2 cellular contexts compared by ENCODE assay signal in the genomic region with DNA sequence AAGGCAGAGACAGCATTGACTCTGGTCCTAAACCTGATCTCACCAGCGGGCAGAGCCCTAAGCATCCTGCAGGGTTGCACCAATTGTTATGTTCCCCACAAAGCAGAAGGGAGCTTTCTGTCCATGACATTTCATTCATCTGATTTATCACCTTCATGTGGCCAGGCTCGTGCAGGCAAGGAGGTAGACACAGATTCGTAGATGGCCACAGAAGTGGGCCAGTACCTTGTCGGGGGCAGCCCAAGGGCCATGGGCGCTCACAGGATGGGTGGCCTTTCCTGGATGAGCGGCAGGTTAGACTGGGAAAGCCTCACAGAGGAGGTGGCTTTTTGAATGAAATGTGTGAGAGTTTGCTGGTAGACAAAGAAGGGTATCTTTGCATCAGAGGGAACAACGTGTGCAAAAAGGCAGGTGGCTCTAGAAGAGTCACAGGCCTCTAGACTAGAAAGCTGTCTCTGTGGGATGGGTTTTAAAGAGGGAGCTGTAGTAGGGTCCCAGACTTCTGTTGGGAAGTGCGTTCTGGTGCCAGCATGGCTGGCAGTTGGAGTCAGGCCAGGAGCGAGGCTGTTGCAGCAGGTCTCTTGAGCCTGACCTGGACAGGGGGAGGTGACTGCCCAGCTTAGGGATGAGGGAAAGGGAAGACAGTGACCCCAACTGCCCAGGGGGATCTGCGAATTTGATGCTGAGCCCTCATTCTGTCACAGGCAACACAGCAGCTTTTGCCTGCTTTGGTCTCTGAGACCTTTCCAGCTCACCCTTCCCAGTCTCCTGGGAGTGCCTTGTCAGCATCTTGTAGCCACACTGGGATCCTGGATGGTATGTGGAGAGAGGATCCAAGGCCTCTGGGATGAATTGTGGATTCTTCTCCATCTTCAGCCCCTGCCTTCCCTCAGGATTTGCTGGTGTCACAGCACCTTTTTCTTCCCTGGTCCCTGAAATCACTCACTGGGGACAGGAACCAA.
TF ChIP-seq lines count a peak whose summit lies in the region.

No MANE protein-coding gene starts in this region.

TF ChIP-seq in K562, 482 proteins besides CTCF, POLR2A, EP300 and RAD21:
- TF ChIP-seq MAFG (tag; conservative IDR thresholded peaks at IDR 0.05) = 0 out of 2 replicates have a peak, but pooled peaks have one; percentile 30
- TF ChIP-seq, protein P1, sequence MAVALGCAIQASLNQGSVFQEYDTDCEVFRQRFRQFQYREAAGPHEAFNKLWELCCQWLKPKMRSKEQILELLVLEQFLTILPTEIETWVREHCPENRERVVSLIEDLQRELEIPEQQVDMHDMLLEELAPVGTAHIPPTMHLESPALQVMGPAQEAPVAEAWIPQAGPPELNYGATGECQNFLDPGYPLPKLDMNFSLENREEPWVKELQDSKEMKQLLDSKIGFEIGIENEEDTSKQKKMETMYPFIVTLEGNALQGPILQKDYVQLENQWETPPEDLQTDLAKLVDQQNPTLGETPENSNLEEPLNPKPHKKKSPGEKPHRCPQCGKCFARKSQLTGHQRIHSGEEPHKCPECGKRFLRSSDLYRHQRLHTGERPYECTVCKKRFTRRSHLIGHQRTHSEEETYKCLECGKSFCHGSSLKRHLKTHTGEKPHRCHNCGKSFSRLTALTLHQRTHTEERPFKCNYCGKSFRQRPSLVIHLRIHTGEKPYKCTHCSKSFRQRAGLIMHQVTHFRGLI (CRISPR knock-in tag; IDR thresholded peaks at IDR 0.05) = no peak
- no peak for TF ChIP-seq HNRNPUL1 (IDR thresholded peaks at IDR 0.05; ENCODE audit: low read length)
- TF ChIP-seq HDGF (IDR thresholded peaks at IDR 0.05) = no peak
- TF ChIP-seq, protein P2, sequence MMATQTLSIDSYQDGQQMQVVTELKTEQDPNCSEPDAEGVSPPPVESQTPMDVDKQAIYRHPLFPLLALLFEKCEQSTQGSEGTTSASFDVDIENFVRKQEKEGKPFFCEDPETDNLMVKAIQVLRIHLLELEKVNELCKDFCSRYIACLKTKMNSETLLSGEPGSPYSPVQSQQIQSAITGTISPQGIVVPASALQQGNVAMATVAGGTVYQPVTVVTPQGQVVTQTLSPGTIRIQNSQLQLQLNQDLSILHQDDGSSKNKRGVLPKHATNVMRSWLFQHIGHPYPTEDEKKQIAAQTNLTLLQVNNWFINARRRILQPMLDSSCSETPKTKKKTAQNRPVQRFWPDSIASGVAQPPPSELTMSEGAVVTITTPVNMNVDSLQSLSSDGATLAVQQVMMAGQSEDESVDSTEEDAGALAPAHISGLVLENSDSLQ (IDR thresholded peaks at IDR 0.05) = 0 out of 2 replicates have a peak, but pooled peaks have one; percentile 19
- no peak for TF ChIP-seq TEAD4 (IDR thresholded peaks at IDR 0.05; ENCODE audit: low read length)
- TF ChIP-seq TEAD4 (CRISPR knock-in tag; IDR thresholded peaks at IDR 0.05; ENCODE audit: borderline replicate concordance) = no peak
- no peak for TF ChIP-seq HDAC6 (IDR thresholded peaks at IDR 0.05; ENCODE audit: low read depth, low read length)
- no peak for TF ChIP-seq NFYB (IDR thresholded peaks at IDR 0.05; ENCODE audit: extremely low read depth, insufficient read length)
- TF ChIP-seq, protein P3, sequence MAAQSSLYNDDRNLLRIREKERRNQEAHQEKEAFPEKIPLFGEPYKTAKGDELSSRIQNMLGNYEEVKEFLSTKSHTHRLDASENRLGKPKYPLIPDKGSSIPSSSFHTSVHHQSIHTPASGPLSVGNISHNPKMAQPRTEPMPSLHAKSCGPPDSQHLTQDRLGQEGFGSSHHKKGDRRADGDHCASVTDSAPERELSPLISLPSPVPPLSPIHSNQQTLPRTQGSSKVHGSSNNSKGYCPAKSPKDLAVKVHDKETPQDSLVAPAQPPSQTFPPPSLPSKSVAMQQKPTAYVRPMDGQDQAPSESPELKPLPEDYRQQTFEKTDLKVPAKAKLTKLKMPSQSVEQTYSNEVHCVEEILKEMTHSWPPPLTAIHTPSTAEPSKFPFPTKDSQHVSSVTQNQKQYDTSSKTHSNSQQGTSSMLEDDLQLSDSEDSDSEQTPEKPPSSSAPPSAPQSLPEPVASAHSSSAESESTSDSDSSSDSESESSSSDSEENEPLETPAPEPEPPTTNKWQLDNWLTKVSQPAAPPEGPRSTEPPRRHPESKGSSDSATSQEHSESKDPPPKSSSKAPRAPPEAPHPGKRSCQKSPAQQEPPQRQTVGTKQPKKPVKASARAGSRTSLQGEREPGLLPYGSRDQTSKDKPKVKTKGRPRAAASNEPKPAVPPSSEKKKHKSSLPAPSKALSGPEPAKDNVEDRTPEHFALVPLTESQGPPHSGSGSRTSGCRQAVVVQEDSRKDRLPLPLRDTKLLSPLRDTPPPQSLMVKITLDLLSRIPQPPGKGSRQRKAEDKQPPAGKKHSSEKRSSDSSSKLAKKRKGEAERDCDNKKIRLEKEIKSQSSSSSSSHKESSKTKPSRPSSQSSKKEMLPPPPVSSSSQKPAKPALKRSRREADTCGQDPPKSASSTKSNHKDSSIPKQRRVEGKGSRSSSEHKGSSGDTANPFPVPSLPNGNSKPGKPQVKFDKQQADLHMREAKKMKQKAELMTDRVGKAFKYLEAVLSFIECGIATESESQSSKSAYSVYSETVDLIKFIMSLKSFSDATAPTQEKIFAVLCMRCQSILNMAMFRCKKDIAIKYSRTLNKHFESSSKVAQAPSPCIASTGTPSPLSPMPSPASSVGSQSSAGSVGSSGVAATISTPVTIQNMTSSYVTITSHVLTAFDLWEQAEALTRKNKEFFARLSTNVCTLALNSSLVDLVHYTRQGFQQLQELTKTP (IDR thresholded peaks at IDR 0.05; ENCODE audit: low read depth in 1 of 2, partially characterized antibody in 2 of 2) = no peak
- no peak for TF ChIP-seq ZNF41 (CRISPR knock-in tag; conservative IDR thresholded peaks at IDR 0.05)
- TF ChIP-seq ZSCAN32 (CRISPR knock-in tag; IDR thresholded peaks at IDR 0.05) = no peak
- TF ChIP-seq KAT8 (IDR thresholded peaks at IDR 0.05; ENCODE audit: low read depth) = no peak
- peak; percentile 53; the same call in 1 of the 2 replicates for TF ChIP-seq BHLHE40 (IDR thresholded peaks at IDR 0.05; ENCODE audit: low read length)
- peak; percentile 50 for TF ChIP-seq MEIS2 (IDR thresholded peaks at IDR 0.05; ENCODE audit: partially characterized antibody)
- peak; percentile 28; the same call in 1 of the 2 replicates for TF ChIP-seq ZNF316 (IDR thresholded peaks at IDR 0.05)
- TF ChIP-seq SAFB (IDR thresholded peaks at IDR 0.05; ENCODE audit: borderline replicate concordance, low read depth, low read length) = no peak
- TF ChIP-seq JUNB (CRISPR knock-in tag; conservative IDR thresholded peaks at IDR 0.05) = no peak
- no peak for TF ChIP-seq MEF2D (tag; conservative IDR thresholded peaks at IDR 0.05; ENCODE audit: low read depth)
- no peak for TF ChIP-seq NEUROD1 (IDR thresholded peaks at IDR 0.05; ENCODE audit: borderline replicate concordance, low read depth, low read length, partially characterized antibody)
TF ChIP-seq in K562: peak in this region for 5.

TF ChIP-seq in HepG2, 621 proteins besides CTCF, POLR2A, EP300 and RAD21:
- TF ChIP-seq, protein P4, sequence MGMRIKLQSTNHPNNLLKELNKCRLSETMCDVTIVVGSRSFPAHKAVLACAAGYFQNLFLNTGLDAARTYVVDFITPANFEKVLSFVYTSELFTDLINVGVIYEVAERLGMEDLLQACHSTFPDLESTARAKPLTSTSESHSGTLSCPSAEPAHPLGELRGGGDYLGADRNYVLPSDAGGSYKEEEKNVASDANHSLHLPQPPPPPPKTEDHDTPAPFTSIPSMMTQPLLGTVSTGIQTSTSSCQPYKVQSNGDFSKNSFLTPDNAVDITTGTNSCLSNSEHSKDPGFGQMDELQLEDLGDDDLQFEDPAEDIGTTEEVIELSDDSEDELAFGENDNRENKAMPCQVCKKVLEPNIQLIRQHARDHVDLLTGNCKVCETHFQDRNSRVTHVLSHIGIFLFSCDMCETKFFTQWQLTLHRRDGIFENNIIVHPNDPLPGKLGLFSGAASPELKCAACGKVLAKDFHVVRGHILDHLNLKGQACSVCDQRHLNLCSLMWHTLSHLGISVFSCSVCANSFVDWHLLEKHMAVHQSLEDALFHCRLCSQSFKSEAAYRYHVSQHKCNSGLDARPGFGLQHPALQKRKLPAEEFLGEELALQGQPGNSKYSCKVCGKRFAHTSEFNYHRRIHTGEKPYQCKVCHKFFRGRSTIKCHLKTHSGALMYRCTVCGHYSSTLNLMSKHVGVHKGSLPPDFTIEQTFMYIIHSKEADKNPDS (CRISPR knock-in tag; IDR thresholded peaks at IDR 0.05) = no peak
- TF ChIP-seq MAFK (conservative IDR thresholded peaks at IDR 0.05 in 1 of 2, IDR thresholded peaks at IDR 0.05 in 1 of 2; ENCODE audit: low read length in 2 of 2) (peak; percentile 36 to 54; a peak in 3 of 4 replicates), CHD4 (IDR thresholded peaks at IDR 0.05; ENCODE audit: borderline replicate concordance, low read length) (no peak), TGIF2 (CRISPR knock-in tag; IDR thresholded peaks at IDR 0.05) (no peak)
